ENCODE assay signal across 1 cellular context in genomic region chr18:77749189-77749588, GRCh38.
TF ChIP-seq lines count a peak whose summit lies in the region.

No MANE protein-coding gene starts in this region.

TF ChIP-seq in H1, 55 proteins besides CTCF, POLR2A, EP300 and RAD21 (continued from another document):
- no peak for TF ChIP-seq CHD7 (IDR thresholded peaks at IDR 0.05; ENCODE audit: insufficient replicate concordance, low read length)
- no peak for TF ChIP-seq ZNF274 (IDR thresholded peaks at IDR 0.05; ENCODE audit: borderline replicate concordance, extremely low read depth, low read length)
- no peak for TF ChIP-seq ASH2L (IDR thresholded peaks at IDR 0.05; ENCODE audit: low read length)
- TF ChIP-seq SIN3A (conservative IDR thresholded peaks at IDR 0.05 in 1 of 2, IDR thresholded peaks at IDR 0.05 in 1 of 2; ENCODE audit: low read depth in 1 of 2, low read length in 2 of 2) = no peak
- no peak for TF ChIP-seq FOSL1 (IDR thresholded peaks at IDR 0.05; ENCODE audit: insufficient read depth, low read depth, low read length)
- TF ChIP-seq NRF1 (IDR thresholded peaks at IDR 0.05; ENCODE audit: low read depth, low read length) = no peak
